ENCODE assay signal across 9 cellular contexts in genomic region chr16:79047337-79047736, GRCh38.
DNase-seq lines count a peak whose midpoint lies in the region; ATAC-seq, FAIRE-seq and TF ChIP-seq lines count a peak whose summit lies in the region.
"Had no signal": no experiment of that assay in that cellular context is flagged by ENCODE, and none has a peak within 500 bp of the region (broad histone marks: within the 10 kb centered on the region; RNA-seq: fewer than 3 reads in every experiment).

No MANE protein-coding gene starts in this region.

- no peak overlapping the region for H3K27ac Mint-ChIP-seq in astrocyte (ENCODE audit: unreplicated experiment)
- no peak overlapping the region for H3K27ac Mint-ChIP-seq in nephron progenitor cell

- no peaks in the 10 kb centered on the region for H4K20me1 ChIP-seq in astrocyte (ENCODE audit: insufficient read depth, low read length)

- no peak for ATAC-seq in activated CD4-positive, CD25-positive, alpha-beta regulatory T cell treated with anti-CD3 and anti-CD28 coated beads, Interleukin-2, amount 50 U/mL, for 24 hours

- no peak overlapping the region for H3K4me3 ChIP-seq in HL-60 (replicated peaks; ENCODE audit: insufficient read depth, low read length)
- no peak overlapping the region for H3K4me3 ChIP-seq in astrocyte (ENCODE audit: insufficient read depth, low read depth, low read length)
- H3K4me3 ChIP-seq in coronary artery: no peak overlapping the region

- no peaks in the 10 kb centered on the region for H3K36me3 Mint-ChIP-seq in astrocyte (ENCODE audit: low read depth, unreplicated experiment)
- H3K36me3 Mint-ChIP-seq in nephron progenitor cell (ENCODE audit: low read depth): no peaks in the 10 kb centered on the region

- H3K27me3 Mint-ChIP-seq in astrocyte (ENCODE audit: low read depth, unreplicated experiment) (peaks cover 12% of the 10 kb centered on the region), nephron progenitor cell (ENCODE audit: low read depth, poor library complexity) (no peaks in the 10 kb centered on the region)

- H3K9ac ChIP-seq in astrocyte (ENCODE audit: low read length): no peak overlapping the region

- H3K4me1 Mint-ChIP-seq in astrocyte (ENCODE audit: low read depth, unreplicated experiment) (no peaks in the 10 kb centered on the region), nephron progenitor cell (peaks cover 44% of the 10 kb centered on the region)

- H3K4me1 ChIP-seq in astrocyte (ENCODE audit: insufficient read depth, low read length): no peaks in the 10 kb centered on the region

- no peaks in the 10 kb centered on the region for H3K79me2 ChIP-seq in astrocyte (ENCODE audit: insufficient read depth, low read length)

- H3K4me3 Mint-ChIP-seq in astrocyte (ENCODE audit: unreplicated experiment) (no peak overlapping the region), nephron progenitor cell (no peak overlapping the region)

- H3K27me3 ChIP-seq in HL-60 (ENCODE audit: insufficient read depth, poor library complexity, severe bottlenecking) (no peaks in the 10 kb centered on the region), astrocyte (ENCODE audit: insufficient read depth, low read length) (no peaks in the 10 kb centered on the region)

- H3K9me3 ChIP-seq in astrocyte (ENCODE audit: insufficient read depth, low read depth, low read length): peaks cover 3% of the 10 kb centered on the region

- no peak overlapping the region for H2AFZ ChIP-seq in astrocyte (ENCODE audit: low read depth, low read length)

- H3K27ac ChIP-seq in HL-60 (replicated peaks) (no peak overlapping the region), astrocyte (ENCODE audit: low read depth, low read length) (no peak overlapping the region), coronary artery (no peak overlapping the region)

- no peak for FAIRE-seq in astrocyte (lab: Jason Lieb, UNC)

- no peaks in the 10 kb centered on the region for H3K36me3 ChIP-seq in astrocyte (ENCODE audit: insufficient read depth, low read length)

- DNase-seq in NOMO-1 treated with DMSO at 0.1 percent for 48 hours (lab: John Stamatoyannopoulos, UW; ENCODE audit: unreplicated experiment): peak; percentile 6
- DNase-seq in NOMO-1 treated with dmso at 0.1 percent for 144 hours (lab: John Stamatoyannopoulos, UW; ENCODE audit: unreplicated experiment): no peak
- DNase-seq in HL-60 (ENCODE audit: low read depth in 1 of 2, low spot score in 1 of 2): peak in 1 of 2 experiments; percentile 4
- no peak for DNase-seq in astrocyte (ENCODE audit: low read depth)
- no peak for DNase-seq in nephron progenitor cell
- no peak for DNase-seq in NCI-H2107 (lab: John Stamatoyannopoulos, UW)
- DNase-seq in coronary artery (ENCODE audit: low spot score): no peak
- DNase-seq: COR-L47 had no signal

- H3K9me3 Mint-ChIP-seq in astrocyte (ENCODE audit: unreplicated experiment): no peaks in the 10 kb centered on the region
- H3K9me3 Mint-ChIP-seq in nephron progenitor cell: peaks cover 2% of the 10 kb centered on the region

- TF ChIP-seq CTCF in HL-60 (IDR thresholded peaks at IDR 0.05; ENCODE audit: insufficient read depth, low read length): peak; percentile 42
- TF ChIP-seq CTCF in astrocyte (IDR thresholded peaks at IDR 0.05; ENCODE audit: insufficient read depth, low read depth, low read length): peak; percentile 24
- TF ChIP-seq CTCF in nephron progenitor cell (IDR thresholded peaks at IDR 0.05): peak; percentile 46
- no peak for TF ChIP-seq CTCF in coronary artery (IDR thresholded peaks at IDR 0.05)

- H3K4me2 ChIP-seq in astrocyte (ENCODE audit: low read length): no peak overlapping the region
